Comparison of ENCODE assay signal across 12 cellular contexts in the genomic region with DNA sequence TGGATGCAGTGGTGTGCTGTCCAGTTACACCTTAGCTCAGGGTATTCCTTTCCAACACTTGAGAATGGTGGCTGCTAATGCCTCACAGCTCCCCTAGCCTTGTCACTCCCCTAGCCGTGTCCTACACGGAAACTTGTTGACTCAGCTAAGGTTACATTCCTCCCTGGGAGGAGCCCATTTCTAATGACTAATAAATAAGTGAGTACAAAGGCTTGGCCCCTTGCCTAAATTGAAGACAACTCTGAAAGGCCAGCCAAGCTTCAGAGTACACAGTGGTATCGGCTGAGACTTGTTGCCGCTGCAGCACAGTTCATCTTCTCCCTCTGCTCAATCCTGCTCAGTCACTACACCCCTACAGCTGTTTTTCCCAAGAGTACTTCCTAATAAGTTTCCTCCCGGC. TPM values are rescaled to one million over a fixed set of nuclear protein-coding genes. Genes with fewer than 3 reads are reported as not detected.
DNase-seq lines count a peak whose midpoint lies in the region; ATAC-seq and TF ChIP-seq lines count a peak whose summit lies in the region.
"Had no signal": no experiment of that assay in that cellular context is flagged by ENCODE, and none has a peak within 500 bp of the region (broad histone marks: within the 10 kb centered on the region; RNA-seq: fewer than 3 reads in every experiment).

No MANE protein-coding gene starts in this region.

- TF ChIP-seq POLR2A in stomach (IDR thresholded peaks at IDR 0.05), result no peak

- peaks cover 0 to 53% (median 22%) of the 10 kb centered on the region in 4 donors for H3K36me3 ChIP-seq in stomach

- H3K4me3 ChIP-seq in right cardiac atrium (ENCODE audit: low read length), result no peak overlapping the region
- no peak overlapping the region for H3K4me3 ChIP-seq in stomach

- no peaks in the 10 kb centered on the region for H3K4me1 ChIP-seq in right cardiac atrium (ENCODE audit: control insufficient read depth, insufficient read depth, low read length)
- peaks cover 0 to 9% (median 2%) of the 10 kb centered on the region in 4 donors for H3K4me1 ChIP-seq in stomach

- TF ChIP-seq CTCF in stomach (IDR thresholded peaks at IDR 0.05), result no peak

- intact Hi-C loops in right cardiac atrium (cut with DNase I) (no loop called here), stomach (cut with DNase I; ENCODE audit: low total_unique reads) (no loop called here)

- no peaks in the 10 kb centered on the region for H3K9me3 ChIP-seq in right cardiac atrium (ENCODE audit: control insufficient read depth, low read length)
- H3K9me3 ChIP-seq in stomach, result no peaks in the 10 kb centered on the region

- peak; percentile 94 for DNase-seq in HT-29 (ENCODE audit: low spot score)
- DNase-seq in T1000 (lab: John Stamatoyannopoulos, UW), result peak; percentile 24
- peak in 1 of 3 donors; percentile 22 for DNase-seq in right cardiac atrium
- peak; percentile 42 for DNase-seq in stomach
- no peak for DNase-seq in GDM1 (lab: John Stamatoyannopoulos, UW)
- no peak for DNase-seq in medulla oblongata (ENCODE audit: extremely low spot score)
- DNase-seq in putamen (ENCODE audit: low spot score), result no peak
- DNase-seq: NCI-H1092, T-helper 9 cell had no signal

- H3K27me3 ChIP-seq in right cardiac atrium (ENCODE audit: control insufficient read depth, insufficient read depth) (no peaks in the 10 kb centered on the region), stomach (no peaks in the 10 kb centered on the region)

- ATAC-seq in right cardiac atrium (peak; percentile 75 to 98), HG03571 (IDR thresholded peaks at IDR 0.05; ENCODE audit: unreplicated experiment) (no peak)

- 40% methylated on average over 5 of the region's 5 CpGs for WGBS in right cardiac atrium
- WGBS in stomach, 5 donors, result 18 to 37% (median 24%) methylated on average over 5 of the region's 5 CpGs

- H3K27ac ChIP-seq in right cardiac atrium (ENCODE audit: low read length) (no peak overlapping the region), stomach (peak overlapping the region in 1 of 5 donors; percentile 13)

- no peak for TF ChIP-seq EP300 in stomach (IDR thresholded peaks at IDR 0.05)

RNA-seq across cellular contexts. Expression of a gene that starts 21.2 kb away (rescaled TPM):
- not detected in 2 replicates for total RNA-seq in HT-29 (2014; rRNA removed; shearing (Covaris generic))
- not detected for total RNA-seq in right cardiac atrium
- polyA plus RNA-seq in right cardiac atrium, result not detected
- not detected for total RNA-seq in stomach
- not detected for polyA plus RNA-seq in stomach
- total RNA-seq: liver had no signal
- polyA plus RNA-seq: adipose tissue, liver had no signal

Comparison
In these comparisons a context has a peak if more than half of its experiments do, and no peak if none do; other contexts are left out.
1. DNase-seq: peak in HT-29 (single experiment), T1000 (single experiment) and stomach (single experiment); none in GDM1 (single experiment), medulla oblongata (single experiment) and putamen (single experiment).